29 cellular contexts compared by ENCODE assay signal in genomic region chr6:88164061-88164460, GRCh38. TPM values are rescaled to one million over a fixed set of nuclear protein-coding genes. Genes with fewer than 3 reads are reported as not detected.
A peak's percentile ranks its signal among the peaks of the same experiment; 100 is the strongest.
DNase-seq lines count a peak whose midpoint lies in the region; ATAC-seq, FAIRE-seq and TF ChIP-seq lines count a peak whose summit lies in the region.
"Had no signal": no experiment of that assay in that cellular context is flagged by ENCODE, and none has a peak within 500 bp of the region (broad histone marks: within the 10 kb centered on the region; RNA-seq: fewer than 3 reads in every experiment).

No MANE protein-coding gene starts in this region.

- DNase-seq in HAP-1 (ENCODE audit: low spot score in 2 of 2): no peak
- DNase-seq in GM12878 (ENCODE audit: low read depth, low spot score): no peak
- no peak for DNase-seq in stimulated activated CD4-positive, alpha-beta T cell treated with anti-CD3 and anti-CD28 coated beads, Interleukin-1b, Interleukin-23, amount 100 ng/mL, for 48 hours
- no peak for DNase-seq in activated T-cell treated with anti-CD3 and anti-CD28 coated beads, Interleukin-2, amount 50 U/mL, for 4 hours
- no peak for DNase-seq in uterus
- DNase-seq in HTR-8/SVneo (ENCODE audit: insufficient read length, low spot score): no peak
- DNase-seq: activated CD4-positive, alpha-beta T cell treated with anti-CD3 and anti-CD28 coated beads, Interleukin-2, amount 50 U/mL, for 4 hours; AML-193; DND-41; foreskin keratinocyte; Karpas-422; kidney glomerular epithelial cell; NCI-H1092; NCI-H2081; NCI-H524 treated with DMSO at 0.1 percent for 48 hours; PC-9; right cardiac atrium; stimulated activated naive B cell treated with anti-CD40 and anti-IgM and Interleukin-4, amounts not matched to agents 10 μg/mL and 1 μg/mL and 100 μg/mL, for 72 hours; T-helper 2 cell; transverse colon had no signal

- no peak overlapping the region for H3K27ac ChIP-seq in GM12878 (ENCODE audit: control insufficient read depth, insufficient read depth)
- H3K27ac ChIP-seq in muscle layer of colon (ENCODE audit: low read depth, low read length): no peak overlapping the region
- H3K27ac ChIP-seq in uterus: no peak overlapping the region
- H3K27ac ChIP-seq: foreskin keratinocyte, PC-9, SJSA1, transverse colon, VCaP had no signal

- RAD21 ChIA-PET in GM12878 (lab: Charles Lee; ENCODE audit: unreplicated experiment): interaction anchor here (1.8 to 3.9 kb wide), 9 partner anchors 22 to 706 kb away, joined by 6 to 39 read pairs (median 13); no protein-coding TSS in a partner anchor

- no peak for TF ChIP-seq POLR2A in GM12878 (IDR thresholded peaks at IDR 0.05; ENCODE audit: low read depth, low read length)
- no peak for TF ChIP-seq POLR2A in uterus (IDR thresholded peaks at IDR 0.05)

- H3K27me3 ChIP-seq in HAP-1 (ENCODE audit: low read depth) (no peaks in the 10 kb centered on the region), GM12878 (replicated peaks in 1 of 2; ENCODE audit: control insufficient read depth in 2 of 2, insufficient read depth in 2 of 2, low read length in 1 of 2) (0 out of 4 replicates have a peak, but pooled peaks cover 0 to 6% of the 10 kb centered on the region in 2 experiments), muscle layer of colon (ENCODE audit: control insufficient read depth in 1 of 2, insufficient read depth in 2 of 2, low read length in 2 of 2) (peaks cover 4 to 5% of the 10 kb centered on the region in 2 donors), uterus (peaks cover 11 to 12% of the 10 kb centered on the region in 2 donors)

- TF ChIP-seq CTCF in GM12878 (IDR thresholded peaks at IDR 0.05 in 2 of 3, conservative IDR thresholded peaks at IDR 0.05 in 1 of 3; ENCODE audit: control insufficient read depth in 2 of 3, extremely low read depth in 1 of 3, insufficient read depth in 1 of 3, low read depth in 3 of 3, low read length in 3 of 3) (no peak), uterus (IDR thresholded peaks at IDR 0.05) (no peak)

- no peak for TF ChIP-seq RAD21 in GM12878 (IDR thresholded peaks at IDR 0.05; ENCODE audit: insufficient read depth, low read depth, low read length)

- CTCF ChIA-PET in GM12878 (lab: Yijun Ruan, JAX): interaction anchor here (1.2 to 3.8 kb wide), 9 partner anchors 16 to 333 kb away, joined by 3 to 50 read pairs (median 5); no protein-coding TSS in a partner anchor

- POLR2A ChIA-PET in GM12878 (lab: Charles Lee): interaction anchor here (0.8 to 1.5 kb wide), 5 partner anchors 17 to 916 kb away, joined by 3 to 4 read pairs (median 3); partner anchors contain the start of gene PNRC1

- no peak overlapping the region for H2AFZ ChIP-seq in GM12878 (ENCODE audit: control insufficient read depth, low read depth, low read length)
- H2AFZ ChIP-seq: PC-9 had no signal

- no peak overlapping the region for H3K9ac ChIP-seq in GM12878 (ENCODE audit: control insufficient read depth, insufficient read depth, low read length)
- H3K9ac ChIP-seq in muscle layer of colon (ENCODE audit: low read length): no peak overlapping the region

- H3K4me1 ChIP-seq in HAP-1 (peaks cover 22% of the 10 kb centered on the region), GM12878 (ENCODE audit: control insufficient read depth, insufficient read depth, low read length) (no peaks in the 10 kb centered on the region), muscle layer of colon (ENCODE audit: insufficient read depth, low read length) (peaks cover 8% of the 10 kb centered on the region), uterus (peaks cover 0 to 17% of the 10 kb centered on the region in 2 donors)
- H3K4me1 ChIP-seq: foreskin keratinocyte had no signal

- WGBS in GM12878 (ENCODE audit: insufficient coverage, insufficient replicate concordance, low lambda C conversion rate, missing lambda C conversion rate): 50% methylated on average over 4 of the region's 4 CpGs

- no peaks in the 10 kb centered on the region for H4K20me1 ChIP-seq in GM12878 (ENCODE audit: control insufficient read depth, insufficient read depth)

- H3K4me3 Mint-ChIP-seq in stimulated activated memory B cell treated with anti-CD40 and anti-IgM and Interleukin-4, amounts not matched to agents 10 μg/mL and 1 μg/mL and 100 μg/mL, for 72 hours: peak overlapping the region; percentile 93
- no peak overlapping the region for H3K4me3 Mint-ChIP-seq in activated T-cell treated with anti-CD3 and anti-CD28 coated beads, Interleukin-2, amount 50 U/mL, for 4 hours
- H3K4me3 Mint-ChIP-seq: activated naive CD4-positive, alpha-beta T cell treated with anti-CD3 and anti-CD28 coated beads, Interleukin-2, amount 50 U/mL, for 24 hours had no signal

- no peaks in the 10 kb centered on the region for H3K9me3 Mint-ChIP-seq in stimulated activated memory B cell treated with anti-CD40 and anti-IgM and Interleukin-4, amounts not matched to agents 10 μg/mL and 1 μg/mL and 100 μg/mL, for 72 hours
- no peaks in the 10 kb centered on the region for H3K9me3 Mint-ChIP-seq in activated T-cell treated with anti-CD3 and anti-CD28 coated beads, Interleukin-2, amount 50 U/mL, for 4 hours
- H3K9me3 Mint-ChIP-seq: activated naive CD4-positive, alpha-beta T cell treated with anti-CD3 and anti-CD28 coated beads, Interleukin-2, amount 50 U/mL, for 24 hours; stimulated activated naive B cell treated with anti-CD40 and anti-IgM and Interleukin-4, amounts not matched to agents 10 μg/mL and 1 μg/mL and 100 μg/mL, for 72 hours had no signal

- H3K4me1 Mint-ChIP-seq in stimulated activated memory B cell treated with anti-CD40 and anti-IgM and Interleukin-4, amounts not matched to agents 10 μg/mL and 1 μg/mL and 100 μg/mL, for 72 hours: peaks cover 35% of the 10 kb centered on the region
- H3K4me1 Mint-ChIP-seq in activated T-cell treated with anti-CD3 and anti-CD28 coated beads, Interleukin-2, amount 50 U/mL, for 4 hours (ENCODE audit: low read depth): peaks cover 15% of the 10 kb centered on the region

- peaks cover 2% of the 10 kb centered on the region; the same call in 1 of the 2 replicates for H3K9me3 ChIP-seq in HAP-1
- H3K9me3 ChIP-seq in GM12878 (replicated peaks; ENCODE audit: control insufficient read depth, insufficient read depth, low read length): no peaks in the 10 kb centered on the region
- H3K9me3 ChIP-seq in muscle layer of colon (ENCODE audit: low read length): no peaks in the 10 kb centered on the region
- no peaks in the 10 kb centered on the region for H3K9me3 ChIP-seq in uterus
- H3K9me3 ChIP-seq: transverse colon had no signal

- no peak for TF ChIP-seq EP300 in GM12878 (IDR thresholded peaks at IDR 0.05; ENCODE audit: borderline replicate concordance in 1 of 2, control insufficient read depth in 1 of 2, low read depth in 2 of 2, low read length in 2 of 2)

- no TSS peak for BruUV-seq in GM12878 (replicated peaks; lab: Mats Ljungman, UMichigan)

- FAIRE-seq in GM12878 (lab: Jason Lieb, UNC) (no peak), HTR-8/SVneo (lab: Jason Lieb, UNC) (no peak)
- FAIRE-seq: colon, endometrium, H1 had no signal

- H3K36me3 ChIP-seq in HAP-1 (replicated peaks) (no peaks in the 10 kb centered on the region), GM12878 (ENCODE audit: control insufficient read depth in 2 of 2, insufficient read depth in 2 of 2, low read length in 1 of 2) (no peaks in the 10 kb centered on the region), muscle layer of colon (ENCODE audit: insufficient read depth, low read length) (no peaks in the 10 kb centered on the region), uterus (no peaks in the 10 kb centered on the region)
- H3K36me3 ChIP-seq: SJSA1, transverse colon had no signal

- intact Hi-C loops in GM12878 (cut with micrococcal nuclease; ENCODE audit: unreplicated experiment): loop anchor here (2.0 to 10.0 kb wide), 3 partner anchors 21 to 471 kb away; partner anchors contain the start of gene AKIRIN2
- intact Hi-C loops in uterus (cut with DNase I; ENCODE audit: low total_unique reads): no loop called here

- H3K4me2 ChIP-seq in GM12878 (ENCODE audit: control insufficient read depth, insufficient read depth): no peak overlapping the region
- H3K4me2 ChIP-seq: PC-9 had no signal

- no peaks in the 10 kb centered on the region for H3K36me3 Mint-ChIP-seq in stimulated activated memory B cell treated with anti-CD40 and anti-IgM and Interleukin-4, amounts not matched to agents 10 μg/mL and 1 μg/mL and 100 μg/mL, for 72 hours
- no peaks in the 10 kb centered on the region for H3K36me3 Mint-ChIP-seq in activated T-cell treated with anti-CD3 and anti-CD28 coated beads, Interleukin-2, amount 50 U/mL, for 4 hours (ENCODE audit: insufficient read depth)
- H3K36me3 Mint-ChIP-seq: activated naive CD4-positive, alpha-beta T cell treated with anti-CD3 and anti-CD28 coated beads, Interleukin-2, amount 50 U/mL, for 24 hours had no signal

- no peaks in the 10 kb centered on the region; the same call in 1 of the 2 replicates for H3K79me2 ChIP-seq in GM12878 (ENCODE audit: control insufficient read depth, insufficient read depth, low read length)

- SMC1A ChIA-PET in GM12878 (lab: Charles Lee; ENCODE audit: uncharacterized antibody, unreplicated experiment): interaction anchor here (0.6 to 3.9 kb wide), 20 partner anchors 9 to 1402 kb away, joined by 3 to 34 read pairs (median 6); no protein-coding TSS in a partner anchor

- H3K27ac Mint-ChIP-seq in stimulated activated memory B cell treated with anti-CD40 and anti-IgM and Interleukin-4, amounts not matched to agents 10 μg/mL and 1 μg/mL and 100 μg/mL, for 72 hours: peak overlapping the region; percentile 98
- H3K27ac Mint-ChIP-seq: activated naive CD4-positive, alpha-beta T cell treated with anti-CD3 and anti-CD28 coated beads, Interleukin-2, amount 50 U/mL, for 24 hours had no signal

- in situ Hi-C loops in HAP-1 (cut with MboI; ENCODE audit: low sequenced_read_pairs) (no loop called here), GM12878 (cut with MboI) (no loop called here)

- peak overlapping the region; percentile 70 for H3K4me3 ChIP-seq in HAP-1
- H3K4me3 ChIP-seq in GM12878: no peak overlapping the region
- H3K4me3 ChIP-seq in muscle layer of colon (ENCODE audit: low read depth in 1 of 2, low read length in 2 of 2): peak overlapping the region; percentile 6 to 95
- no peak overlapping the region for H3K4me3 ChIP-seq in uterus
- H3K4me3 ChIP-seq: PC-9, SJSA1 had no signal

- no peak for ATAC-seq in GM12878
- ATAC-seq in stimulated activated memory B cell treated with anti-CD40 and anti-IgM and Interleukin-4, amounts not matched to agents 10 μg/mL and 1 μg/mL and 100 μg/mL, for 72 hours: no peak
- ATAC-seq in activated T-cell treated with anti-CD3 and anti-CD28 coated beads, Interleukin-2, amount 50 U/mL, for 4 hours: no peak
- ATAC-seq: foreskin keratinocyte; right cardiac atrium; stimulated activated naive B cell treated with anti-CD40 and anti-IgM and Interleukin-4, amounts not matched to agents 10 μg/mL and 1 μg/mL and 100 μg/mL, for 72 hours had no signal

- H3K27me3 Mint-ChIP-seq in stimulated activated memory B cell treated with anti-CD40 and anti-IgM and Interleukin-4, amounts not matched to agents 10 μg/mL and 1 μg/mL and 100 μg/mL, for 72 hours: no peaks in the 10 kb centered on the region
- peaks cover 47% of the 10 kb centered on the region for H3K27me3 Mint-ChIP-seq in activated T-cell treated with anti-CD3 and anti-CD28 coated beads, Interleukin-2, amount 50 U/mL, for 4 hours (ENCODE audit: low read depth)

RNA-seq across cellular contexts. Expression of gene CNR1, which starts 2.1 kb away (rescaled TPM):
- total RNA-seq in GM12878 (2013; cell fraction: nucleolus; rRNA removed): 26.8 and 29.4 TPM in 2 replicates
- total RNA-seq in GM12878 (2014; rRNA removed): 11.1 and 13.6 TPM in 2 replicates
- total RNA-seq in GM12878 (2014; rRNA removed; fragmentation: Illumina TruSeq; extraction: Trizol): 10.1 and 10.9 TPM in 2 replicates
- 15.4 TPM in 2 replicates for total RNA-seq in GM12878 (2021)
- 2.0 TPM for polyA plus RNA-seq in GM12878 (2011; ENCODE audit: low read depth)
- polyA plus RNA-seq in GM12878 (2011; rRNA removed): 3.6 TPM in 2 replicates
- polyA plus RNA-seq in GM12878 (2011; cell fraction: cytosol; rRNA removed): 6.0 and 6.2 TPM in 2 replicates
- 17.5 and 20.6 TPM in 2 replicates for polyA plus RNA-seq in GM12878 (2011; cell fraction: nucleus; rRNA removed)
- polyA plus RNA-seq in GM12878 (2012): 1.7 and 2.5 TPM in 2 replicates
- polyA plus RNA-seq in GM12878 (2014; fragmentation: Illumina TruSeq; extraction: Trizol): 12.2 and 12.9 TPM in 2 replicates
- 1 to 10 TPM; 2.2 to 3.1 TPM for polyA plus RNA-seq in GM12878 (2014; fragmentation: Nextera tagmentation; extraction: Ambion mirVana)
- 9.5 and 11.1 TPM in 2 replicates for polyA plus RNA-seq in GM12878 (2014; rRNA removed)
- 1 to 10 TPM; 5.9 to 6.8 TPM for polyA plus RNA-seq in GM12878 (2016; fragmentation: Nextera tagmentation; extraction: Ambion mirVana)
- 14.4 and 16.5 TPM in 2 replicates for polyA minus RNA-seq in GM12878 (2011; rRNA and poly(A)+ RNA removed)
- polyA minus RNA-seq in GM12878 (2011; cell fraction: cytosol; rRNA and poly(A)+ RNA removed): 1.9 and 6.0 TPM in 2 replicates
- 5.1 and 10.3 TPM in 2 replicates for polyA minus RNA-seq in GM12878 (2011; cell fraction: nucleus; rRNA and poly(A)+ RNA removed)
- total RNA-seq in activated T-cell treated with anti-CD3 and anti-CD28 coated beads, Interleukin-2, amount 50 U/mL, for 4 hours: under 1 TPM; 0.10 to 0.63 (median 0.16) TPM
- total RNA-seq in uterus: 10 to 100 TPM in 1 of 4 donors, 1 to 10 TPM in 3; 1.4 to 11.0 (median 7.3) TPM
- total RNA-seq: foreskin keratinocyte, HT-29, PC-9 had no signal
- polyA plus RNA-seq: foreskin keratinocyte had no signal

Comparison
In these comparisons a context has a peak if more than half of its experiments do, and no peak if none do; other contexts are left out.
1. H3K4me3 ChIP-seq: peak in HAP-1 (single experiment) and muscle layer of colon (2 of 2); none in GM12878 (single experiment) and uterus (0 of 2).